Comparison of ENCODE assay signal across 8 cellular contexts in the genomic region with DNA sequence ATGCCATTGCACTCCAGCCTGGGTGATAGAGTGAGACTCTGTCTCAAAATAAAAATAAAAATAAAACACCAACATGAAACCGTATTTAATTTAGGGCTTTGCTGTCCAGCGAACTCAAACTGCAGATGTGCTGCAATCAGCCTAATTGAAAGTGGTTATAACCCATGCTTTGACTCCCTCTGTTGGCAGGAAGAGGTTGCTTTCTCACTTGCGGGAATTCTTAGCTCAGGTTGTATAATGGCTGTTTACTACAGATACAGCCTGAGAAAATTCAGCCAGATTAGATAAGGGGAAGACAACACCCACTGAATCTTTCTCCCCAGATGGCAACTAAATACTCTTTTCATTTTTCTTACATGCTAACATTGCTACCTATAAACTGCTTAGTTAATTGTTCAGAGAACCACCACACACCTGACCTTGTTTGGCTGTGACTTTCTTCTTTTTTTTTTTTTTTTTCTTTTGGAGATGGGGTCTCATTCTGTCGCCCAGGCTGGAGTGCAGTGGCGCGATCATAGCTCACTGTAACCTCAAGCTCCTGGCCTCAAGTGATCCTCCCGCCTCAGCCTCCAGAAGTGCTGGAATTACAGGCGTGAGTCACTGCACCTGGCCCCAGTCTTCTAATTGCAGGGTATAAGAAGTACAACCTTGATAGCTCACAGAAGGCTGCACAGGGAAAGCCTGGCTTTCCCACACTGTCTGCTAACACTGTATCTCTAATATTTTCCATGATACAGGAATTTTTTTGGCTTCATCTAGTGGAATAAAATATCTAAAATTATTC. TPM values are rescaled to one million over a fixed set of nuclear protein-coding genes. Genes with fewer than 3 reads are reported as not detected.
DNase-seq lines count a peak whose midpoint lies in the region; ATAC-seq, FAIRE-seq and TF ChIP-seq lines count a peak whose summit lies in the region.

No MANE protein-coding gene starts in this region.

- POLR2A ChIA-PET in activated CD8-positive, alpha-beta T cell treated with anti-CD3 and anti-CD28 coated beads for 36 hours (lab: Charles Lee): interaction anchor here (0.5 to 2.4 kb wide), 3 partner anchors 19 to 458 kb away, joined by 3 to 15 read pairs (median 5); a partner anchor contains a TSS

- H3K27ac ChIP-seq in pancreas: peak overlapping the region in 2 of 4 donors; percentile 93 to 99

- DNase-seq in DMS53 treated with DMSO at 0.1 percent for 48 hours (lab: John Stamatoyannopoulos, UW; ENCODE audit: unreplicated experiment) (peak; percentile 87), HPDE6-E6E7 (ENCODE audit: extremely low spot score) (peak; percentile 57), NCI-H748 treated with DMSO at 0.1 percent for 48 hours (lab: John Stamatoyannopoulos, UW) (peak; percentile 39), fibroblast of mammary gland (ENCODE audit: low read depth) (peak; percentile 86), pancreas (peak in 3 of 6 donors; percentile 30 to 52 (median 45))
- DNase-seq in activated CD8-positive, alpha-beta T cell treated with anti-CD3 and anti-CD28 coated beads for 36 hours: peak; percentile 51

- ATAC-seq in activated CD8-positive, alpha-beta T cell treated with anti-CD3 and anti-CD28 coated beads for 36 hours: no peak
- ATAC-seq in pancreas: peak in 3 of 4 donors; percentile 14 to 40 (median 24)
- ATAC-seq in GM18519 (IDR thresholded peaks at IDR 0.05; ENCODE audit: low FRiP score, unreplicated experiment): no peak
- ATAC-seq in GM19397 (IDR thresholded peaks at IDR 0.05; ENCODE audit: unreplicated experiment): no peak

- peaks cover 13% of the 10 kb centered on the region for H3K4me1 Mint-ChIP-seq in activated CD8-positive, alpha-beta T cell treated with anti-CD3 and anti-CD28 coated beads for 36 hours (ENCODE audit: low read depth)

- H3K9me3 Mint-ChIP-seq in activated CD8-positive, alpha-beta T cell treated with anti-CD3 and anti-CD28 coated beads for 36 hours: no peaks in the 10 kb centered on the region

- no peaks in the 10 kb centered on the region for H3K36me3 ChIP-seq in pancreas

- intact Hi-C loops in activated CD8-positive, alpha-beta T cell treated with anti-CD3 and anti-CD28 coated beads for 36 hours (cut with micrococcal nuclease): loop anchor here (5.0 to 10.0 kb wide), 4 partner anchors 63 to 540 kb away; a partner anchor contains a TSS
- intact Hi-C loops in pancreas (cut with DNase I): no loop called here

- H3K36me3 Mint-ChIP-seq in activated CD8-positive, alpha-beta T cell treated with anti-CD3 and anti-CD28 coated beads for 36 hours (ENCODE audit: low read depth): peaks cover 4% of the 10 kb centered on the region

- peaks cover 6 to 13% (median 10%) of the 10 kb centered on the region in 3 donors for H3K4me1 ChIP-seq in pancreas

- peak overlapping the region; percentile 10 for H3K27ac Mint-ChIP-seq in activated CD8-positive, alpha-beta T cell treated with anti-CD3 and anti-CD28 coated beads for 36 hours

- CTCF ChIA-PET in activated CD8-positive, alpha-beta T cell treated with anti-CD3 and anti-CD28 coated beads for 36 hours (lab: Charles Lee): interaction anchor here (0.6 to 5.3 kb wide), 38 partner anchors 11 to 543 kb away, joined by 3 to 114 read pairs (median 4); a partner anchor contains a TSS

- TF ChIP-seq CTCF in activated CD8-positive, alpha-beta T cell treated with anti-CD3 and anti-CD28 coated beads for 36 hours (IDR thresholded peaks at IDR 0.05): peak; percentile 64
- TF ChIP-seq CTCF in fibroblast of mammary gland (conservative IDR thresholded peaks at IDR 0.05; ENCODE audit: control insufficient read depth, insufficient read depth, low read depth, low read length) (peak; percentile 95), pancreas (IDR thresholded peaks at IDR 0.05) (peak; percentile 32 to 56 (median 42))

- H3K27me3 Mint-ChIP-seq in activated CD8-positive, alpha-beta T cell treated with anti-CD3 and anti-CD28 coated beads for 36 hours: peaks cover 1% of the 10 kb centered on the region

- H3K9me3 ChIP-seq in pancreas: no peaks in the 10 kb centered on the region

- H3K4me3 ChIP-seq in fibroblast of mammary gland (ENCODE audit: control insufficient read depth, low read depth, low read length) (no peak overlapping the region), pancreas (no peak overlapping the region)

- H3K27me3 ChIP-seq in pancreas: no peaks in the 10 kb centered on the region

- H3K4me3 Mint-ChIP-seq in activated CD8-positive, alpha-beta T cell treated with anti-CD3 and anti-CD28 coated beads for 36 hours: no peak overlapping the region

- 33 to 40% methylated on average over 8 of the region's 8 CpGs for WGBS in pancreas, 2 donors

- FAIRE-seq in pancreas (lab: Jason Lieb, UNC): no peak

RNA-seq across cellular contexts. Expression of a gene that starts 34.6 kb away (rescaled TPM):
- 10 to 100 TPM; 81.7 to 82.2 TPM for total RNA-seq in activated CD8-positive, alpha-beta T cell treated with anti-CD3 and anti-CD28 coated beads for 36 hours
- total RNA-seq in pancreas: 10 to 100 TPM; 15.7 to 24.3 (median 20.5) TPM
- 10 to 100 TPM; 26.4 to 39.2 TPM for polyA plus RNA-seq in pancreas

Comparison
In these comparisons a context has a peak if more than half of its experiments do, and no peak if none do; other contexts are left out.
1. ATAC-seq: peak in pancreas (3 of 4); none in activated CD8-positive, alpha-beta T cell treated with anti-CD3 and anti-CD28 coated beads for 36 hours (single experiment), GM18519 (single experiment) and GM19397 (single experiment).
2. CTCF ChIP-seq: peak in every context shown above with its lines; median percentile 95 in fibroblast of mammary gland; 64 in activated CD8-positive, alpha-beta T cell treated with anti-CD3 and anti-CD28 coated beads for 36 hours; 42 in pancreas.